ENCODE assay signal across 10 cellular contexts in genomic region chr4:25158817-25159216, GRCh38. TPM values are rescaled to one million over a fixed set of nuclear protein-coding genes. Genes with fewer than 3 reads are reported as not detected.
DNase-seq lines count a peak whose midpoint lies in the region; ATAC-seq, FAIRE-seq and TF ChIP-seq lines count a peak whose summit lies in the region.
"Had no signal": no experiment of that assay in that cellular context is flagged by ENCODE, and none has a peak within 500 bp of the region (broad histone marks: within the 10 kb centered on the region; RNA-seq: fewer than 3 reads in every experiment).

No MANE protein-coding gene starts in this region.

- H3K4me1 ChIP-seq in esophagus muscularis mucosa (peaks cover 14 to 24% (median 22%) of the 10 kb centered on the region in 4 donors), pancreas (peaks cover 0 to 30% (median 25%) of the 10 kb centered on the region in 3 donors)

- H3K27me3 Mint-ChIP-seq in activated T-helper 17 cell treated with anti-CD3 and anti-CD28 coated beads, Interleukin-2, amount 50 U/mL, for 72 hours: no peaks in the 10 kb centered on the region
- no peaks in the 10 kb centered on the region for H3K27me3 Mint-ChIP-seq in natural killer cell (ENCODE audit: low read depth in 2 of 2)

- 88% methylated on average over 7 of the region's 7 CpGs for WGBS in esophagus muscularis mucosa
- 83 to 84% methylated on average over 7 of the region's 7 CpGs for WGBS in pancreas, 2 donors

- H3K27ac ChIP-seq in esophagus muscularis mucosa (replicated peaks in 1 of 4) (no peak overlapping the region), pancreas (no peak overlapping the region)

- no peaks in the 10 kb centered on the region for H3K9me3 ChIP-seq in esophagus muscularis mucosa
- H3K9me3 ChIP-seq in pancreas: no peaks in the 10 kb centered on the region

- peaks cover 18% of the 10 kb centered on the region for H3K4me1 Mint-ChIP-seq in activated T-helper 17 cell treated with anti-CD3 and anti-CD28 coated beads, Interleukin-2, amount 50 U/mL, for 72 hours
- H3K4me1 Mint-ChIP-seq in natural killer cell: peaks cover 33 to 44% of the 10 kb centered on the region in 2 donors

- peak overlapping the region; percentile 94 for H3K27ac Mint-ChIP-seq in activated T-helper 17 cell treated with anti-CD3 and anti-CD28 coated beads, Interleukin-2, amount 50 U/mL, for 72 hours
- H3K27ac Mint-ChIP-seq in natural killer cell: peak overlapping the region; percentile 94 to 97

- no peaks in the 10 kb centered on the region for H3K9me3 Mint-ChIP-seq in activated T-helper 17 cell treated with anti-CD3 and anti-CD28 coated beads, Interleukin-2, amount 50 U/mL, for 72 hours
- no peaks in the 10 kb centered on the region for H3K9me3 Mint-ChIP-seq in natural killer cell

- H3K36me3 Mint-ChIP-seq in activated T-helper 17 cell treated with anti-CD3 and anti-CD28 coated beads, Interleukin-2, amount 50 U/mL, for 72 hours (ENCODE audit: low read depth): peaks cover 12% of the 10 kb centered on the region
- H3K36me3 Mint-ChIP-seq in natural killer cell: peaks cover 2% of the 10 kb centered on the region

- TF ChIP-seq POLR2A in esophagus muscularis mucosa (IDR thresholded peaks at IDR 0.05; ENCODE audit: low read depth): no peak

- FAIRE-seq in pancreas (lab: Jason Lieb, UNC): no peak

- no peak for ATAC-seq in activated T-helper 17 cell treated with anti-CD3 and anti-CD28 coated beads, Interleukin-2, amount 50 U/mL, for 72 hours (replicated peaks)
- no peak for ATAC-seq in natural killer cell
- no peak for ATAC-seq in pancreas

- no peak for TF ChIP-seq EP300 in esophagus muscularis mucosa (IDR thresholded peaks at IDR 0.05)

- H3K36me3 ChIP-seq in esophagus muscularis mucosa (peaks cover 0 to 11% (median 3%) of the 10 kb centered on the region in 4 donors), pancreas (no peaks in the 10 kb centered on the region)

- intact Hi-C loops in natural killer cell (cut with micrococcal nuclease): no loop called here
- intact Hi-C loops in esophagus muscularis mucosa (cut with DNase I): loop anchor here (10.0 kb wide), 1 partner anchor 364 kb away; the partner anchor contains the start of gene SOD3
- intact Hi-C loops in pancreas (cut with DNase I): no loop called here

- peak overlapping the region; percentile 76 for H3K4me3 ChIP-seq in Jurkat, Clone E6-1 (ENCODE audit: low read length)
- no peak overlapping the region for H3K4me3 ChIP-seq in esophagus muscularis mucosa
- H3K4me3 ChIP-seq in pancreas: peak overlapping the region in 1 of 4 donors; percentile 60

- no peaks in the 10 kb centered on the region for H3K27me3 ChIP-seq in esophagus muscularis mucosa
- no peaks in the 10 kb centered on the region for H3K27me3 ChIP-seq in pancreas

- DNase-seq in NCI-H1436 treated with DMSO at 0.1 percent for 48 hours (lab: John Stamatoyannopoulos, UW): peak; percentile 7
- DNase-seq in NCI-H1436 (lab: John Stamatoyannopoulos, UW): no peak
- DNase-seq in Jurkat, Clone E6-1 (ENCODE audit: low read depth, low spot score): no peak
- DNase-seq in natural killer cell: no peak
- DNase-seq in HCEC 1CT: no peak
- DNase-seq in esophagus muscularis mucosa (ENCODE audit: extremely low spot score): no peak
- no peak for DNase-seq in pancreas
- DNase-seq: stimulated activated CD4-positive, alpha-beta T cell treated with anti-CD3 and anti-CD28 coated beads, Interleukin-4, amount 100 ng/mL, for 4 hours; T1000 had no signal

- peak overlapping the region; percentile 89 for H3K4me3 Mint-ChIP-seq in activated T-helper 17 cell treated with anti-CD3 and anti-CD28 coated beads, Interleukin-2, amount 50 U/mL, for 72 hours
- peak overlapping the region; percentile 87 for H3K4me3 Mint-ChIP-seq in natural killer cell

- TF ChIP-seq CTCF in natural killer cell (IDR thresholded peaks at IDR 0.05) (no peak), esophagus muscularis mucosa (IDR thresholded peaks at IDR 0.05) (no peak), pancreas (IDR thresholded peaks at IDR 0.05) (no peak)

RNA-seq across cellular contexts. Expression of gene SEPSECS, which starts 1.4 kb away (rescaled TPM):
- polyA plus RNA-seq in Jurkat, Clone E6-1 (2012; ENCODE audit: insufficient read depth, insufficient read length): 9.9 TPM
- total RNA-seq in activated T-helper 17 cell treated with anti-CD3 and anti-CD28 coated beads, Interleukin-2, amount 50 U/mL, for 72 hours: 10 to 100 TPM; 11.5 to 11.8 TPM
- total RNA-seq in natural killer cell (10 to 100 TPM; 18.5 to 26.6 (median 20.7) TPM), esophagus muscularis mucosa (1 to 10 TPM; 3.8 to 6.2 (median 4.0) TPM), pancreas (1 to 10 TPM; 5.3 to 9.2 (median 6.1) TPM)
- 1 to 10 TPM; 5.8 to 6.6 TPM for polyA plus RNA-seq in pancreas
